ENCODE assay signal across 9 cellular contexts in the genomic region with DNA sequence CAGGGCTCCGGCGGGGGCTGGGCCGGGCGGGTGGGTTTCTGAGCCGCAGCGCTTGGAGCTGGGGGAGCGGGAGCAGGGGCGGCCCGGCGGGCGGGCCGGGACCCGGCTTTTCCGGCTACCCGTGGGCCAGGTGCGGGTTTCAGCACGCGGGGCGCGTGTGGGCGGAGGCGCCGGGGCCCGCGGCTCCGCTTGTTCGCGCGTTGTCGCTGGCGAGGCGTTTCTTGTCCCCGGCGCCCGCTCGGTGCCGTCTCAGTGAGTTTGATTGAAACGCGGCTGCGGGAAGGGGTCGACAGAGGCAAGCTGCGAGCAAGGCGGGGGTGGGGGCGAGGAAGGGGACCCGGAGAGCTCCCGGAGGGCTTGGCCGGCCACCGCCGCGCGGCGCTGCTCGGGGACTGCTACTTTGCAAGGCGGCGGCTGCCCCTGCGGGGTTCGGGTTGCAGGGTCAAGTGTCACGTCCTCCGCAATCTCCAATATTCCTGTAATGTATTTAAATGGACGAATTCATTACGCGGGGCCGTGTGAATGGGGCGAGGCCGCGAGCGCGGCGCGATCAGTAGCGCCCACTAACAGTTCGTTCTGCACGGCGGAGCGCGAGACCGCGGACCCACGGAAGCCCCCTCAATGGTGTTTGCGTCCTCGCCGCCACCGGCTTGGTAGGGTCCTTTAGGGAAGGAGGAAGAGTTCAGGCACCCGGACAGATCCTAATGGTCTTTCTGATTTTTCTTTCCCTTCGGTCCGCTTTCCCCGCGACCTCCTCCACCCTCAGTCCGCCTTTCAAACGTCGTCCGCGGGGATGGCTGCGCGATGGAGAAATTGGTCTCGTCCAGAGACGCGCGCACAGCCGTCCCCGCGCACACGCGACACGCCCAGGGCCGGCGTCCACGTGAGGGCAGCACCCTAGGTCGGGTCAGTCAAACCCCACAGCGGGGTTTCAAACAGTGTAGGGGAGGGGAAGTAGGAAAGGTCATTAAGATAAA.
A peak's percentile ranks its signal among the peaks of the same experiment; 100 is the strongest.
DNase-seq lines count a peak whose midpoint lies in the region; ATAC-seq and TF ChIP-seq lines count a peak whose summit lies in the region.
"Had no signal": no experiment of that assay in that cellular context is flagged by ENCODE, and none has a peak within 500 bp of the region (broad histone marks: within the 10 kb centered on the region; RNA-seq: fewer than 3 reads in every experiment).

No MANE protein-coding gene starts in this region.

- no peaks in the 10 kb centered on the region for H3K36me3 Mint-ChIP-seq in activated naive CD4-positive, alpha-beta T cell treated with anti-CD3 and anti-CD28 coated beads, Interleukin-2, amount 50 U/mL, for 24 hours
- no peaks in the 10 kb centered on the region for H3K36me3 Mint-ChIP-seq in activated naive CD8-positive, alpha-beta T cell treated with anti-CD3 and anti-CD28 coated beads, Interleukin-2, amount 50 U/mL, for 24 hours (ENCODE audit: low read depth)
- no peaks in the 10 kb centered on the region for H3K36me3 Mint-ChIP-seq in naive thymus-derived CD4-positive, alpha-beta T cell

- peak overlapping the region; percentile 44 for H3K4me3 Mint-ChIP-seq in activated naive CD4-positive, alpha-beta T cell treated with anti-CD3 and anti-CD28 coated beads, Interleukin-2, amount 50 U/mL, for 24 hours
- H3K4me3 Mint-ChIP-seq in activated naive CD8-positive, alpha-beta T cell treated with anti-CD3 and anti-CD28 coated beads, Interleukin-2, amount 50 U/mL, for 24 hours: peak overlapping the region; percentile 68
- peak overlapping the region in 9 of 10 donors; percentile 13 to 84 (median 55) for H3K4me3 Mint-ChIP-seq in naive thymus-derived CD4-positive, alpha-beta T cell

- 2 to 3% methylated on average over 83 to 89 of the region's 110 CpGs for WGBS in tibial nerve, 2 donors

- DNase-seq in activated naive CD4-positive, alpha-beta T cell treated with anti-CD3 and anti-CD28 coated beads, Interleukin-2, amount 50 U/mL, for 16 hours: no peak
- DNase-seq in activated naive CD8-positive, alpha-beta T cell treated with anti-CD3 and anti-CD28 coated beads, Interleukin-2, amount 50 U/mL, for 24 hours: no peak
- no peak for DNase-seq in naive thymus-derived CD4-positive, alpha-beta T cell
- no peak for DNase-seq in tibial nerve (ENCODE audit: low spot score in 2 of 2)
- DNase-seq in DMS153 (lab: John Stamatoyannopoulos, UW): no peak
- no peak for DNase-seq in NOMO-1 treated with DMSO at 0.1 percent for 48 hours (lab: John Stamatoyannopoulos, UW; ENCODE audit: unreplicated experiment)
- no peak for DNase-seq in stimulated activated CD4-positive, alpha-beta T cell treated with anti-CD3 and anti-CD28 coated beads, Interleukin-2, amount 100 ng/mL, for 48 hours
- DNase-seq: stimulated activated CD4-positive, alpha-beta T cell treated with anti-CD3 and anti-CD28 coated beads, Interleukin-4, amount 100 ng/mL, for 1 hour had no signal

- no peak for ATAC-seq in activated naive CD8-positive, alpha-beta T cell treated with anti-CD3 and anti-CD28 coated beads, Interleukin-2, amount 50 U/mL, for 24 hours
- ATAC-seq in naive thymus-derived CD4-positive, alpha-beta T cell: no peak

- no peak overlapping the region for H3K27ac ChIP-seq in naive thymus-derived CD4-positive, alpha-beta T cell (ENCODE audit: low read depth, low read length)
- H3K27ac ChIP-seq in tibial nerve: no peak overlapping the region

- no peaks in the 10 kb centered on the region for H3K9me3 ChIP-seq in naive thymus-derived CD4-positive, alpha-beta T cell (ENCODE audit: control insufficient read depth in 2 of 3, low read length in 3 of 3)
- H3K9me3 ChIP-seq in tibial nerve: no peaks in the 10 kb centered on the region

- CTCF ChIA-PET in naive thymus-derived CD4-positive, alpha-beta T cell (lab: Charles Lee): no interaction called here

- no peak for TF ChIP-seq POLR2A in tibial nerve (IDR thresholded peaks at IDR 0.05)

- POLR2A ChIA-PET in naive thymus-derived CD4-positive, alpha-beta T cell (lab: Charles Lee): no interaction called here

- H3K4me1 ChIP-seq in naive thymus-derived CD4-positive, alpha-beta T cell (ENCODE audit: control insufficient read depth in 2 of 2, insufficient read depth in 2 of 2, low read length in 2 of 2): peaks cover 0 to 7% of the 10 kb centered on the region in 2 donors
- H3K4me1 ChIP-seq in tibial nerve: peaks cover 0 to 60% (median 39%) of the 10 kb centered on the region in 4 donors

- H3K27ac Mint-ChIP-seq in activated naive CD4-positive, alpha-beta T cell treated with anti-CD3 and anti-CD28 coated beads, Interleukin-2, amount 50 U/mL, for 24 hours: no peak overlapping the region
- H3K27ac Mint-ChIP-seq in activated naive CD8-positive, alpha-beta T cell treated with anti-CD3 and anti-CD28 coated beads, Interleukin-2, amount 50 U/mL, for 24 hours: no peak overlapping the region
- peak overlapping the region in 1 of 9 donors; percentile 65 for H3K27ac Mint-ChIP-seq in naive thymus-derived CD4-positive, alpha-beta T cell

- no peaks in the 10 kb centered on the region for H3K36me3 ChIP-seq in naive thymus-derived CD4-positive, alpha-beta T cell (ENCODE audit: control insufficient read depth in 2 of 3, insufficient read depth in 3 of 3, low read length in 3 of 3)
- no peaks in the 10 kb centered on the region for H3K36me3 ChIP-seq in tibial nerve

- peaks cover 44% of the 10 kb centered on the region for H3K4me1 Mint-ChIP-seq in activated naive CD4-positive, alpha-beta T cell treated with anti-CD3 and anti-CD28 coated beads, Interleukin-2, amount 50 U/mL, for 24 hours
- peaks cover 31% of the 10 kb centered on the region for H3K4me1 Mint-ChIP-seq in activated naive CD8-positive, alpha-beta T cell treated with anti-CD3 and anti-CD28 coated beads, Interleukin-2, amount 50 U/mL, for 24 hours
- H3K4me1 Mint-ChIP-seq in naive thymus-derived CD4-positive, alpha-beta T cell: peaks cover 26 to 56% (median 37%) of the 10 kb centered on the region in 7 donors

- TF ChIP-seq EP300 in tibial nerve (IDR thresholded peaks at IDR 0.05): no peak

- H3K9me3 Mint-ChIP-seq in activated naive CD4-positive, alpha-beta T cell treated with anti-CD3 and anti-CD28 coated beads, Interleukin-2, amount 50 U/mL, for 24 hours: no peaks in the 10 kb centered on the region
- H3K9me3 Mint-ChIP-seq in activated naive CD8-positive, alpha-beta T cell treated with anti-CD3 and anti-CD28 coated beads, Interleukin-2, amount 50 U/mL, for 24 hours: no peaks in the 10 kb centered on the region
- H3K9me3 Mint-ChIP-seq in naive thymus-derived CD4-positive, alpha-beta T cell: peaks cover 0 to 3% (median 0%) of the 10 kb centered on the region in 11 donors

- intact Hi-C loops in naive thymus-derived CD4-positive, alpha-beta T cell (cut with micrococcal nuclease): loop anchor here in 1 of 2 donors (5.0 kb wide), 2 partner anchors 438 to 1628 kb away; partner anchors contain the start of gene SHH

- peaks cover 67% of the 10 kb centered on the region for H3K27me3 Mint-ChIP-seq in activated naive CD4-positive, alpha-beta T cell treated with anti-CD3 and anti-CD28 coated beads, Interleukin-2, amount 50 U/mL, for 24 hours
- peaks cover 80% of the 10 kb centered on the region for H3K27me3 Mint-ChIP-seq in activated naive CD8-positive, alpha-beta T cell treated with anti-CD3 and anti-CD28 coated beads, Interleukin-2, amount 50 U/mL, for 24 hours
- peaks cover 71 to 88% (median 80%) of the 10 kb centered on the region in 5 donors for H3K27me3 Mint-ChIP-seq in naive thymus-derived CD4-positive, alpha-beta T cell

- no peak overlapping the region for H3K4me3 ChIP-seq in naive thymus-derived CD4-positive, alpha-beta T cell (ENCODE audit: low read length)
- H3K4me3 ChIP-seq in tibial nerve: peak overlapping the region in 3 of 4 donors; percentile 28 to 41 (median 30)

- TF ChIP-seq CTCF in tibial nerve (IDR thresholded peaks at IDR 0.05): no peak

- peaks cover 0 to 9% of the 10 kb centered on the region in 2 donors for H3K27me3 ChIP-seq in naive thymus-derived CD4-positive, alpha-beta T cell (ENCODE audit: control insufficient read depth in 2 of 2, insufficient read depth in 2 of 2, low read length in 2 of 2)
- H3K27me3 ChIP-seq in tibial nerve: peaks cover 3 to 100% of the 10 kb centered on the region in 2 donors
